22 cellular contexts compared by ENCODE assay signal in genomic region chr17:76188213-76189060, GRCh38. TPM values are rescaled to one million over a fixed set of nuclear protein-coding genes. Genes with fewer than 3 reads are reported as not detected.
DNase-seq lines count a peak whose midpoint lies in the region; ATAC-seq and FAIRE-seq lines count a peak whose summit lies in the region.
"Had no signal": no experiment of that assay in that cellular context is flagged by ENCODE, and none has a peak within 500 bp of the region (broad histone marks: within the 10 kb centered on the region; RNA-seq: fewer than 3 reads in every experiment).

No MANE protein-coding gene starts in this region.

- H3K27me3 Mint-ChIP-seq in T-helper 2 cell treated with Interferon-gamma antibody and Interleukin-4, amounts not matched to agents 5 μg/mL and 100 μg/mL, for 36 hours (ENCODE audit: low read depth): no peaks in the 10 kb centered on the region
- H3K27me3 Mint-ChIP-seq in activated T-helper 2 cell treated with anti-CD3 and anti-CD28 coated beads, Interferon-gamma antibody, Interleukin-2, Interleukin-4, amounts not matched to agents 10 μg/mL and 5 μg/mL and 100 μg/mL, durations not matched to agents 14 hours and 24 hours and 36 hours (ENCODE audit: low read depth): no peaks in the 10 kb centered on the region
- no peaks in the 10 kb centered on the region for H3K27me3 Mint-ChIP-seq in naive thymus-derived CD4-positive, alpha-beta T cell
- H3K27me3 Mint-ChIP-seq: memory B cell had no signal

- H3K4me3 Mint-ChIP-seq in T-helper 2 cell treated with Interferon-gamma antibody and Interleukin-4, amounts not matched to agents 5 μg/mL and 100 μg/mL, for 36 hours: peak overlapping the region; percentile 63
- no peak overlapping the region for H3K4me3 Mint-ChIP-seq in activated T-helper 2 cell treated with anti-CD3 and anti-CD28 coated beads, Interferon-gamma antibody, Interleukin-2, Interleukin-4, amounts not matched to agents 10 μg/mL and 5 μg/mL and 100 μg/mL, durations not matched to agents 14 hours and 24 hours and 36 hours (ENCODE audit: low read depth)
- H3K4me3 Mint-ChIP-seq in naive thymus-derived CD4-positive, alpha-beta T cell: peak overlapping the region in 9 of 10 donors; percentile 54 to 83 (median 65)
- H3K4me3 Mint-ChIP-seq: memory B cell had no signal

- DNase-seq in T-helper 2 cell treated with Interferon-gamma antibody and Interleukin-4, amounts not matched to agents 5 μg/mL and 100 μg/mL, for 36 hours (ENCODE audit: low spot score): no peak
- DNase-seq in T-helper 2 cell (no peak), HTR-8/SVneo (ENCODE audit: insufficient read length, low spot score) (no peak), NOMO-1 treated with dmso at 0.1 percent for 144 hours (lab: John Stamatoyannopoulos, UW; ENCODE audit: unreplicated experiment) (no peak), SIG-M5 (lab: John Stamatoyannopoulos, UW) (no peak)
- DNase-seq in activated T-helper 2 cell treated with anti-CD3 and anti-CD28 coated beads, Interferon-gamma antibody, Interleukin-2, Interleukin-4, amounts not matched to agents 10 μg/mL and 5 μg/mL and 100 μg/mL, durations not matched to agents 14 hours and 24 hours and 36 hours (ENCODE audit: low spot score): no peak
- DNase-seq in naive thymus-derived CD4-positive, alpha-beta T cell: no peak
- no peak for DNase-seq in activated effector memory CD4-positive, alpha-beta T cell treated with Interleukin-2 at 50 U/mL for 16 hours
- DNase-seq: activated gamma-delta T cell treated with Interleukin-2 at 50 U/mL for 16 hours; Caco-2; foreskin melanocyte; Karpas-422; NCI-H1436 treated with DMSO at 0.1 percent for 48 hours; stimulated activated naive CD4-positive, alpha-beta T cell; uterus had no signal

- peak overlapping the region; percentile 79 for H3K27ac ChIP-seq in naive thymus-derived CD4-positive, alpha-beta T cell (ENCODE audit: low read depth, low read length)
- H3K27ac ChIP-seq: neutrophil, uterus had no signal

- peaks cover 32% of the 10 kb centered on the region for H3K36me3 Mint-ChIP-seq in T-helper 2 cell treated with Interferon-gamma antibody and Interleukin-4, amounts not matched to agents 5 μg/mL and 100 μg/mL, for 36 hours (ENCODE audit: low read depth)
- peaks cover 30% of the 10 kb centered on the region for H3K36me3 Mint-ChIP-seq in activated T-helper 2 cell treated with anti-CD3 and anti-CD28 coated beads, Interferon-gamma antibody, Interleukin-2, Interleukin-4, amounts not matched to agents 10 μg/mL and 5 μg/mL and 100 μg/mL, durations not matched to agents 14 hours and 24 hours and 36 hours (ENCODE audit: low read depth)
- peaks cover 13 to 33% (median 20%) of the 10 kb centered on the region in 5 donors for H3K36me3 Mint-ChIP-seq in naive thymus-derived CD4-positive, alpha-beta T cell
- H3K36me3 Mint-ChIP-seq: memory B cell had no signal

- ATAC-seq in naive thymus-derived CD4-positive, alpha-beta T cell: no peak
- ATAC-seq: activated CD4-positive, CD25-positive, alpha-beta regulatory T cell treated with anti-CD3 and anti-CD28 coated beads, Interleukin-2, amount 50 U/mL, for 24 hours; Panc1 had no signal

- intact Hi-C loops in activated T-helper 2 cell treated with anti-CD3 and anti-CD28 coated beads, Interferon-gamma antibody, Interleukin-2, Interleukin-4, amounts not matched to agents 10 μg/mL and 5 μg/mL and 100 μg/mL, durations not matched to agents 14 hours and 24 hours and 36 hours (cut with micrococcal nuclease): loop anchor here (5.0 kb wide), 1 partner anchor 309 kb away; no protein-coding TSS in a partner anchor
- intact Hi-C loops in naive thymus-derived CD4-positive, alpha-beta T cell (cut with micrococcal nuclease): no loop called here

- peak; percentile 62 for FAIRE-seq in HTR-8/SVneo (lab: Jason Lieb, UNC)
- FAIRE-seq: A204.1, H54 had no signal

- H3K4me1 ChIP-seq in naive thymus-derived CD4-positive, alpha-beta T cell (ENCODE audit: control insufficient read depth in 2 of 2, insufficient read depth in 2 of 2, low read length in 2 of 2): peaks cover 53 to 64% of the 10 kb centered on the region in 2 donors
- H3K4me1 ChIP-seq: uterus had no signal

- H3K9me3 ChIP-seq in naive thymus-derived CD4-positive, alpha-beta T cell (ENCODE audit: control insufficient read depth in 2 of 3, low read length in 3 of 3): no peaks in the 10 kb centered on the region
- H3K9me3 ChIP-seq: Caco-2, neutrophil, uterus had no signal

- H3K27ac Mint-ChIP-seq in T-helper 2 cell treated with Interferon-gamma antibody and Interleukin-4, amounts not matched to agents 5 μg/mL and 100 μg/mL, for 36 hours: peak overlapping the region; percentile 72
- peak overlapping the region; percentile 42 for H3K27ac Mint-ChIP-seq in activated T-helper 2 cell treated with anti-CD3 and anti-CD28 coated beads, Interferon-gamma antibody, Interleukin-2, Interleukin-4, amounts not matched to agents 10 μg/mL and 5 μg/mL and 100 μg/mL, durations not matched to agents 14 hours and 24 hours and 36 hours
- peak overlapping the region; percentile 82 to 99 (median 97) for H3K27ac Mint-ChIP-seq in naive thymus-derived CD4-positive, alpha-beta T cell
- H3K27ac Mint-ChIP-seq: memory B cell had no signal

- peaks cover 51% of the 10 kb centered on the region for H3K4me1 Mint-ChIP-seq in T-helper 2 cell treated with Interferon-gamma antibody and Interleukin-4, amounts not matched to agents 5 μg/mL and 100 μg/mL, for 36 hours (ENCODE audit: low read depth)
- peaks cover 55% of the 10 kb centered on the region for H3K4me1 Mint-ChIP-seq in activated T-helper 2 cell treated with anti-CD3 and anti-CD28 coated beads, Interferon-gamma antibody, Interleukin-2, Interleukin-4, amounts not matched to agents 10 μg/mL and 5 μg/mL and 100 μg/mL, durations not matched to agents 14 hours and 24 hours and 36 hours (ENCODE audit: low read depth)
- H3K4me1 Mint-ChIP-seq in naive thymus-derived CD4-positive, alpha-beta T cell: peaks cover 41 to 77% (median 62%) of the 10 kb centered on the region in 7 donors

- H3K9me3 Mint-ChIP-seq in T-helper 2 cell treated with Interferon-gamma antibody and Interleukin-4, amounts not matched to agents 5 μg/mL and 100 μg/mL, for 36 hours: no peaks in the 10 kb centered on the region
- H3K9me3 Mint-ChIP-seq in activated T-helper 2 cell treated with anti-CD3 and anti-CD28 coated beads, Interferon-gamma antibody, Interleukin-2, Interleukin-4, amounts not matched to agents 10 μg/mL and 5 μg/mL and 100 μg/mL, durations not matched to agents 14 hours and 24 hours and 36 hours: no peaks in the 10 kb centered on the region
- peaks cover 0 to 2% (median 0%) of the 10 kb centered on the region in 11 donors for H3K9me3 Mint-ChIP-seq in naive thymus-derived CD4-positive, alpha-beta T cell
- H3K9me3 Mint-ChIP-seq: memory B cell had no signal

- H3K27me3 ChIP-seq in naive thymus-derived CD4-positive, alpha-beta T cell (ENCODE audit: control insufficient read depth in 2 of 2, insufficient read depth in 2 of 2, low read length in 2 of 2): no peaks in the 10 kb centered on the region
- H3K27me3 ChIP-seq: uterus had no signal

- H3K4me3 ChIP-seq in naive thymus-derived CD4-positive, alpha-beta T cell (ENCODE audit: low read length): peak overlapping the region; percentile 3
- H3K4me3 ChIP-seq: uterus had no signal

- H3K36me3 ChIP-seq in naive thymus-derived CD4-positive, alpha-beta T cell (ENCODE audit: control insufficient read depth in 2 of 3, insufficient read depth in 3 of 3, low read length in 3 of 3): no peaks in the 10 kb centered on the region
- H3K36me3 ChIP-seq: neutrophil, uterus had no signal

- POLR2A ChIA-PET in naive thymus-derived CD4-positive, alpha-beta T cell (lab: Charles Lee): interaction anchor here (0.5 to 9.0 kb wide), 17 partner anchors 9 to 80 kb away, joined by 3 to 214 read pairs (median 5); partner anchors contain the start of gene UBALD2

- CTCF ChIA-PET in naive thymus-derived CD4-positive, alpha-beta T cell (lab: Charles Lee): interaction anchor here (1.0 to 2.1 kb wide), 9 partner anchors 9 to 91 kb away, joined by 3 to 11 read pairs (median 4); no protein-coding TSS in a partner anchor

RNA-seq across cellular contexts. Expression of gene FOXJ1, which starts 47.4 kb away (rescaled TPM):
- total RNA-seq in activated T-helper 2 cell treated with anti-CD3 and anti-CD28 coated beads, Interferon-gamma antibody, Interleukin-2, Interleukin-4, amounts not matched to agents 10 μg/mL and 5 μg/mL and 100 μg/mL, durations not matched to agents 14 hours and 24 hours and 36 hours: 0.11 TPM in 2 replicates
- 1 to 10 TPM in 4 of 5 experiments, under 1 TPM in 1; 0.29 to 2.2 (median 1.4) TPM for total RNA-seq in naive thymus-derived CD4-positive, alpha-beta T cell
- polyA plus RNA-seq in naive thymus-derived CD4-positive, alpha-beta T cell: 1 to 10 TPM in 1 of 2 donors, under 1 TPM in 1; 0.27 to 1.0 TPM
- total RNA-seq: NCI-H460 had no signal

RNA-seq across cellular contexts. Expression of gene RNF157, which starts 51.9 kb away (rescaled TPM):
- 34.3 and 34.9 TPM in 2 replicates for total RNA-seq in activated T-helper 2 cell treated with anti-CD3 and anti-CD28 coated beads, Interferon-gamma antibody, Interleukin-2, Interleukin-4, amounts not matched to agents 10 μg/mL and 5 μg/mL and 100 μg/mL, durations not matched to agents 14 hours and 24 hours and 36 hours
- total RNA-seq in naive thymus-derived CD4-positive, alpha-beta T cell: 10 to 100 TPM; 49.2 to 96.3 (median 50.8) TPM
- polyA plus RNA-seq in naive thymus-derived CD4-positive, alpha-beta T cell: 10 to 100 TPM; 10.4 to 17.3 TPM

Comparison
In these comparisons a context has a peak if more than half of its experiments do, and no peak if none do; other contexts are left out.
1. H3K27ac Mint-ChIP-seq: peak in every context shown above with its lines; median percentile 97 in naive thymus-derived CD4-positive, alpha-beta T cell; 72 in T-helper 2 cell treated with Interferon-gamma antibody and Interleukin-4, amounts not matched to agents 5 μg/mL and 100 μg/mL, for 36 hours; 42 in activated T-helper 2 cell treated with anti-CD3 and anti-CD28 coated beads, Interferon-gamma antibody, Interleukin-2, Interleukin-4, amounts not matched to agents 10 μg/mL and 5 μg/mL and 100 μg/mL, durations not matched to agents 14 hours and 24 hours and 36 hours.